19 cellular contexts compared by ENCODE assay signal in the genomic region with DNA sequence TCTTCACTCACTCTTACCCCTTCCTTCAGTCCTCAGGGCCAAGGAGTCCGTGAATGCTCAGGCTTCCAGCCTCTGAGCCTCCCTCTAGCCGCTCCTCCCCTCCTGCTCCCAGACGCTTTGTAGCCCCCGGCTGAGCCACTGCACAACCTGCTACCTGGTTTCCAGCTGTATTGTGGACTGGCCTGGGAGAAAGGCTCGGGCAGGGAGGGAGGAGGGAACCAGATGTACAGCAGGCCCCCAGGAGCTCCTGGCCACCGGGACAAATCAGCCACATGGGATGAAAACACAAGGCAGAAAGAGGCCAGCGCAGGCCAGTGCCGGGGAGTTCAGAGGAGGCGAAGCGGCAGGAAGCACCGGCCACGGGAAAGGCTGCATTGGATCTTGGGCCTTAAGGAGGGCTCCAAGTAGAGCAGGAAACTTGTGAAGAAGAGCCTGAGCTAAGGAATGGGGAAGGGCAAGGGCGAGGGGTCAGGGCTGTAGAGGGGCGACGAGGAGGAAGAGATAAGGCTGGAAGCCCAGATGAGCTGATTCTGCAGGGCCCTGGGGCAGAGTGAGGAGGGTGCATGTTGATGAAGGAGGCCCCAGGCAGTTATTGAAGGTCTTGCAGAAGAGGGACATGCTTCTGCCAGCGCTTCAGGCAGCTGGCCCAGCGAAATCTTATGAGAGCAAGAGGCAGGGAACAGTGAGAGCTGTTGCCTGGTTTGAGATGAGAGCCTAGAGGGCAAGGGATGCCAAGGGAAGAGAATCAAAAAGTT. TPM values are rescaled to one million over a fixed set of nuclear protein-coding genes. Genes with fewer than 3 reads are reported as not detected.
DNase-seq lines count a peak whose midpoint lies in the region; ATAC-seq, FAIRE-seq and TF ChIP-seq lines count a peak whose summit lies in the region.
"Had no signal": no experiment of that assay in that cellular context is flagged by ENCODE, and none has a peak within 500 bp of the region (broad histone marks: within the 10 kb centered on the region; RNA-seq: fewer than 3 reads in every experiment).

No MANE protein-coding gene starts in this region.

- H3K4me1 Mint-ChIP-seq in Caco-2 (ENCODE audit: low read depth, unreplicated experiment) (peaks cover 51% of the 10 kb centered on the region), neural crest cell (peaks cover 36% of the 10 kb centered on the region)

- H3K27ac ChIP-seq in BLaER1 (0 out of 2 replicates have a peak overlapping the region, but pooled peaks have one; percentile 14), H1 (ENCODE audit: low read depth, low read length) (no peak overlapping the region), OCI-LY7 (ENCODE audit: low read depth, low read length, poor library complexity, severe bottlenecking) (no peak overlapping the region), gastrocnemius medialis (no peak overlapping the region)
- H3K27ac ChIP-seq: A549 had no signal

- no peaks in the 10 kb centered on the region for H3K9me3 Mint-ChIP-seq in Caco-2 (ENCODE audit: unreplicated experiment)
- H3K9me3 Mint-ChIP-seq in neural crest cell = no peaks in the 10 kb centered on the region
- H3K9me3 Mint-ChIP-seq: CD8-positive, alpha-beta T cell had no signal

- H3K36me3 ChIP-seq in BLaER1 (no peaks in the 10 kb centered on the region), Caco-2 (ENCODE audit: control insufficient read depth, insufficient read depth, low read length) (no peaks in the 10 kb centered on the region), H1 (ENCODE audit: control insufficient read depth in 2 of 4, insufficient read depth in 4 of 4, low read length in 3 of 4) (no peaks in the 10 kb centered on the region), OCI-LY7 (ENCODE audit: insufficient read depth, low read length) (no peaks in the 10 kb centered on the region), gastrocnemius medialis (no peaks in the 10 kb centered on the region)
- H3K36me3 ChIP-seq: BE2C had no signal

- 0 out of 2 replicates have a peak overlapping the region, but pooled peaks have one; percentile 4 for H2AFZ ChIP-seq in H1 (ENCODE audit: low read length)
- no peak overlapping the region for H2AFZ ChIP-seq in OCI-LY7 (ENCODE audit: low read length)

- no peak for ATAC-seq in gastrocnemius medialis
- ATAC-seq: A549; CD8-positive, alpha-beta T cell; HCT116 had no signal

- no peak for TF ChIP-seq CTCF in Caco-2 (IDR thresholded peaks at IDR 0.05; ENCODE audit: insufficient read depth in 1 of 2, low read depth in 1 of 2, low read length in 1 of 2, severe bottlenecking in 1 of 2, unreplicated experiment in 1 of 2)
- TF ChIP-seq CTCF in H1 (IDR thresholded peaks at IDR 0.05; ENCODE audit: control extremely low read depth in 1 of 3, insufficient read depth in 1 of 3, low read depth in 1 of 3, low read length in 3 of 3) = no peak
- TF ChIP-seq CTCF in neural crest cell (conservative IDR thresholded peaks at IDR 0.05) = no peak
- no peak for TF ChIP-seq CTCF in OCI-LY7 (conservative IDR thresholded peaks at IDR 0.05; ENCODE audit: low read length)
- TF ChIP-seq CTCF in gastrocnemius medialis (IDR thresholded peaks at IDR 0.05 in 4 of 5, conservative IDR thresholded peaks at IDR 0.05 in 1 of 5) = no peak

- H3K9ac ChIP-seq in BLaER1 = no peak overlapping the region
- no peak overlapping the region for H3K9ac ChIP-seq in H1 (replicated peaks in 1 of 4; ENCODE audit: extremely low read depth in 1 of 4, low read depth in 3 of 4, low read length in 3 of 4)

- in situ Hi-C loops in gastrocnemius medialis (cut with MboI; ENCODE audit: low sequenced_read_pairs in 4 of 4) = loop anchor here in 2 of 4 donors (25.0 kb wide), 1 partner anchor 251 kb away; no protein-coding TSS in a partner anchor

- no TSS peak for BruUV-seq in Caco-2 (replicated peaks; lab: Mats Ljungman, UMichigan)
- BruUV-seq in OCI-LY7 (replicated peaks; lab: Mats Ljungman, UMichigan) = no TSS peak

- POLR2A ChIA-PET in Caco-2 (lab: Charles Lee) (interaction anchor here (0.5 kb wide), 1 partner anchor 703 kb away, joined by 3 read pairs; no protein-coding TSS in a partner anchor), H1 (lab: Charles Lee; ENCODE audit: partially characterized antibody) (no interaction called here), OCI-LY7 (lab: Charles Lee) (no interaction called here)

- H3K36me3 Mint-ChIP-seq in Caco-2 (ENCODE audit: insufficient read depth, unreplicated experiment) (peaks cover 19% of the 10 kb centered on the region), neural crest cell (ENCODE audit: low read depth) (no peaks in the 10 kb centered on the region)
- H3K36me3 Mint-ChIP-seq: CD14-positive monocyte; CD8-positive, alpha-beta T cell had no signal

- FAIRE-seq in H1 (lab: Jason Lieb, UNC) = no peak
- FAIRE-seq: A549, H54, HTR-8/SVneo had no signal

- H3K4me1 ChIP-seq in BLaER1 = peaks cover 54% of the 10 kb centered on the region
- H3K4me1 ChIP-seq in Caco-2 = peaks cover 49% of the 10 kb centered on the region
- H3K4me1 ChIP-seq in H1 (replicated peaks in 1 of 4; ENCODE audit: control insufficient read depth in 3 of 4, insufficient read depth in 4 of 4, low read length in 3 of 4) = peaks cover 4 to 22% (median 18%) of the 10 kb centered on the region in 4 experiments
- no peaks in the 10 kb centered on the region for H3K4me1 ChIP-seq in OCI-LY7 (ENCODE audit: insufficient read depth, low read length, poor library complexity, severe bottlenecking)
- H3K4me1 ChIP-seq in gastrocnemius medialis = peaks cover 0 to 6% of the 10 kb centered on the region in 2 donors
- H3K4me1 ChIP-seq: BE2C had no signal

- H3K27ac Mint-ChIP-seq in Caco-2 (ENCODE audit: unreplicated experiment) (peak overlapping the region; percentile 88), neural crest cell (ENCODE audit: unreplicated experiment) (peak overlapping the region; percentile 57)
- H3K27ac Mint-ChIP-seq: CD14-positive monocyte; CD8-positive, alpha-beta T cell had no signal

- peaks cover 20% of the 10 kb centered on the region for H3K27me3 ChIP-seq in BLaER1
- no peaks in the 10 kb centered on the region for H3K27me3 ChIP-seq in Caco-2 (replicated peaks; ENCODE audit: control insufficient read depth, insufficient read depth, low read length)
- peaks cover 0 to 30% (median 20%) of the 10 kb centered on the region in 4 experiments; a peak in 5 of 7 replicates for H3K27me3 ChIP-seq in H1 (replicated peaks in 1 of 4; ENCODE audit: control insufficient read depth in 3 of 4, extremely low read depth in 1 of 4, insufficient read depth in 3 of 4, low read length in 3 of 4)
- peaks cover 3 to 7% (median 5%) of the 10 kb centered on the region in 3 donors for H3K27me3 ChIP-seq in gastrocnemius medialis
- H3K27me3 ChIP-seq: BE2C had no signal

- H3K4ac ChIP-seq in H1 (replicated peaks; ENCODE audit: insufficient read length, low read depth, low read length) = no peak overlapping the region

- 78% methylated on average over 17 of the region's 17 CpGs; no CpG with 5 or more reads in 1 of the 2 experiments for WGBS in H1 (ENCODE audit: extremely low coverage in 1 of 2, insufficient coverage in 1 of 2, insufficient read length in 1 of 2, insufficient replicate concordance in 2 of 2, low coverage in 1 of 2, low lambda C conversion rate in 2 of 2, missing lambda C conversion rate in 1 of 2), 2 experiments

- no peaks in the 10 kb centered on the region for H3K9me2 ChIP-seq in OCI-LY7 (ENCODE audit: insufficient read depth, low read length)

- H3K23me2 ChIP-seq in H1 (ENCODE audit: low read depth, low read length) = peaks cover 2% of the 10 kb centered on the region

- H2AK5ac ChIP-seq in H1 (ENCODE audit: low read depth, low read length) = no peak overlapping the region

- no peak overlapping the region for H3K23ac ChIP-seq in H1 (ENCODE audit: insufficient read length)

- H3K4me2 ChIP-seq in BLaER1 (peak overlapping the region; percentile 31), H1 (ENCODE audit: insufficient read depth in 1 of 2, low read depth in 2 of 2, low read length in 2 of 2) (no peak overlapping the region), OCI-LY7 (ENCODE audit: low read length) (no peak overlapping the region)
- H3K4me2 ChIP-seq: A549 had no signal

- H3K56ac ChIP-seq in H1 (replicated peaks; ENCODE audit: insufficient read length, low read depth, low read length) = no peak overlapping the region

- peak overlapping the region; percentile 86 for H4K91ac ChIP-seq in H1 (replicated peaks; ENCODE audit: insufficient read length, low read length)

- CTCF ChIA-PET in Caco-2 (lab: Charles Lee) = interaction anchor here (0.8 kb wide), 1 partner anchor 9 kb away, joined by 3 read pairs; no protein-coding TSS in a partner anchor
- CTCF ChIA-PET in H1 (lab: Charles Lee; ENCODE audit: partially characterized antibody) = interaction anchor here (1.1 to 15.8 kb wide), 9 partner anchors 8 to 232 kb away, joined by 3 to 344 read pairs (median 18); a partner anchor contains a TSS
- CTCF ChIA-PET in OCI-LY7 (lab: Charles Lee; ENCODE audit: unreplicated experiment) = interaction anchor here (1.1 kb wide), 1 partner anchor 60 kb away, joined by 3 read pairs; no protein-coding TSS in a partner anchor

- H3K4me3 ChIP-seq in BLaER1 (no peak overlapping the region), Caco-2 (ENCODE audit: low read depth, low read length) (no peak overlapping the region), H1 (ENCODE audit: extremely low read depth in 1 of 4, insufficient read depth in 2 of 4, low read depth in 3 of 4, low read length in 4 of 4) (no peak overlapping the region), OCI-LY7 (ENCODE audit: low read depth, low read length, poor library complexity, severe bottlenecking) (no peak overlapping the region), gastrocnemius medialis (no peak overlapping the region)
- H3K4me3 ChIP-seq: A549 had no signal

- peak overlapping the region; percentile 31 for H3K4me3 Mint-ChIP-seq in Caco-2 (ENCODE audit: unreplicated experiment)
- no peak overlapping the region for H3K4me3 Mint-ChIP-seq in neural crest cell
- H3K4me3 Mint-ChIP-seq: CD8-positive, alpha-beta T cell had no signal

- no peak for TF ChIP-seq EP300 in H1 (IDR thresholded peaks at IDR 0.05; ENCODE audit: borderline replicate concordance in 1 of 2, low read depth in 2 of 2, low read length in 2 of 2)

- intact Hi-C loops in Caco-2 (cut with micrococcal nuclease; ENCODE audit: unreplicated experiment) = loop anchor here (10.0 kb wide), 1 partner anchor 238 kb away; no protein-coding TSS in a partner anchor
- intact Hi-C loops in OCI-LY7 (cut with micrococcal nuclease; ENCODE audit: unreplicated experiment) = no loop called here
- intact Hi-C loops in gastrocnemius medialis (cut with DNase I; ENCODE audit: low total_unique reads) = no loop called here

- peak overlapping the region; percentile 61; the same call in 1 of the 2 replicates for H2BK15ac ChIP-seq in H1 (ENCODE audit: low read length)

- H3K14ac ChIP-seq in H1 (ENCODE audit: insufficient read length) = no peak overlapping the region

- no peaks in the 10 kb centered on the region for H3K9me3 ChIP-seq in BLaER1
- no peaks in the 10 kb centered on the region for H3K9me3 ChIP-seq in Caco-2
- no peaks in the 10 kb centered on the region for H3K9me3 ChIP-seq in H1 (ENCODE audit: insufficient read depth in 2 of 2, low read depth in 1 of 2, low read length in 1 of 2)
- no peaks in the 10 kb centered on the region for H3K9me3 ChIP-seq in OCI-LY7 (ENCODE audit: low read length)
- H3K9me3 ChIP-seq in gastrocnemius medialis = no peaks in the 10 kb centered on the region
- H3K9me3 ChIP-seq: A549, BE2C had no signal

- no peak for TF ChIP-seq RAD21 in H1 (IDR thresholded peaks at IDR 0.05 in 1 of 2, conservative IDR thresholded peaks at IDR 0.05 in 1 of 2; ENCODE audit: low read depth in 2 of 2, low read length in 2 of 2)

- TF ChIP-seq POLR2A in H1 (IDR thresholded peaks at IDR 0.05; ENCODE audit: control extremely low read depth in 1 of 2, low read depth in 2 of 2, low read length in 2 of 2) (no peak), gastrocnemius medialis (IDR thresholded peaks at IDR 0.05) (no peak)

- H3K27me3 Mint-ChIP-seq in Caco-2 (ENCODE audit: insufficient read depth, unreplicated experiment) (no peaks in the 10 kb centered on the region), neural crest cell (ENCODE audit: low read depth) (peaks cover 60% of the 10 kb centered on the region)

- H3K18ac ChIP-seq in H1 (ENCODE audit: extremely low read depth, low read length) = no peak overlapping the region; the same call in 1 of the 2 replicates

- H2BK5ac ChIP-seq in H1 (ENCODE audit: low read depth, low read length) = peak overlapping the region; percentile 44; the same call in 1 of the 2 replicates

- H2BK20ac ChIP-seq in H1 (ENCODE audit: low read length) = no peak overlapping the region

- no peak overlapping the region for H4K5ac ChIP-seq in H1 (ENCODE audit: insufficient read length, low read depth, low read length)

- no peaks in the 10 kb centered on the region for H3K79me1 ChIP-seq in H1 (ENCODE audit: low read depth, low read length)

- H4K20me1 ChIP-seq in BLaER1 = no peaks in the 10 kb centered on the region
- no peaks in the 10 kb centered on the region for H4K20me1 ChIP-seq in H1 (replicated peaks in 1 of 2; ENCODE audit: control insufficient read depth in 1 of 2, insufficient read depth in 2 of 2, low read length in 2 of 2)
- H4K20me1 ChIP-seq in OCI-LY7 (ENCODE audit: insufficient read depth, low read length) = no peaks in the 10 kb centered on the region

- H2BK120ac ChIP-seq in H1 (replicated peaks; ENCODE audit: low read depth, low read length) = peak overlapping the region; percentile 86

- peak overlapping the region; percentile 29 for H4K8ac ChIP-seq in H1 (ENCODE audit: extremely low read depth, insufficient read depth, low read length)

- 0 out of 2 replicates have a peak overlapping the region, but pooled peaks have one; percentile 60 for H2BK12ac ChIP-seq in H1 (ENCODE audit: low read depth, low read length)

- DNase-seq in Caco-2 (peak in 1 of 2 experiments; percentile 63), H1 (ENCODE audit: low read depth in 1 of 2, low spot score in 2 of 2) (no peak), neural crest cell (ENCODE audit: low read depth, low spot score) (no peak), NCI-H2196 treated with DMSO at 0.1 percent for 48 hours (lab: John Stamatoyannopoulos, UW; ENCODE audit: unreplicated experiment) (no peak), OCI-LY7 (ENCODE audit: low spot score) (no peak), NCI-H1092 treated with DMSO at 0.1 percent for 48 hours (lab: John Stamatoyannopoulos, UW) (no peak), gastrocnemius medialis (no peak)
- DNase-seq: BE2C; CD8-positive, alpha-beta T cell; COR-L47; DND-41; GF-D8 had no signal

- H3K79me2 ChIP-seq in H1 (ENCODE audit: control insufficient read depth in 1 of 2, insufficient read depth in 2 of 2, low read length in 2 of 2) (no peaks in the 10 kb centered on the region), OCI-LY7 (ENCODE audit: insufficient read depth, low read depth, low read length) (no peaks in the 10 kb centered on the region)

RNA-seq across cellular contexts. Expression of a gene that starts 14.3 kb away (rescaled TPM):
- total RNA-seq in Caco-2 (2022) (not detected in 2 replicates), neural crest cell (not detected in 2 replicates), OCI-LY7 (2022) (not detected in 2 replicates), gastrocnemius medialis (1 to 10 TPM in 1 of 4 donors, under 1 TPM in 1, not detected in 2; 0.46 to 1.1 TPM)
- not detected in 2 replicates for total RNA-seq in H1 (2021; fragmentation: NEBNext Ultra II Directional; extraction: Animal tissue kit (Norgen Biotek cat#: 25700))
- 0.03 TPM in 1 of 2 replicates, not detected in the other for polyA plus RNA-seq in H1 (2011; rRNA removed)
- not detected for polyA plus RNA-seq in H1 (2011; cell fraction: cytosol; rRNA removed)
- polyA plus RNA-seq in H1 (2011; cell fraction: nucleus; rRNA removed) = not detected
- polyA plus RNA-seq in H1 (2012, experiment 1 of 2) = 0.12 TPM in 1 of 4 replicates, not detected in the others
- polyA plus RNA-seq in H1 (2012, experiment 2 of 2) = not detected
- 0.02 TPM for polyA plus RNA-seq in H1 (2013, experiment 1 of 2)
- polyA plus RNA-seq in H1 (2013, experiment 2 of 2) = 0.02 TPM
- not detected in 2 replicates for polyA minus RNA-seq in H1 (2011; rRNA and poly(A)+ RNA removed)
- polyA minus RNA-seq in H1 (2011; cell fraction: cytosol; rRNA and poly(A)+ RNA removed) = not detected
- polyA minus RNA-seq in H1 (2011; cell fraction: nucleus; rRNA and poly(A)+ RNA removed) = not detected
- not detected in 2 replicates for total RNA-seq in OCI-LY7 (2014; rRNA removed; shearing (Covaris generic))
- total RNA-seq: CD8-positive, alpha-beta T cell had no signal
- polyA plus RNA-seq: A549, AG04450, CD14-positive monocyte had no signal

RNA-seq across cellular contexts. Expression of a gene that starts 32.8 kb away (rescaled TPM):
- total RNA-seq in Caco-2 (2022) = 0.09 and 0.16 TPM in 2 replicates
- 0.37 and 0.40 TPM in 2 replicates for total RNA-seq in H1 (2021; fragmentation: NEBNext Ultra II Directional; extraction: Animal tissue kit (Norgen Biotek cat#: 25700))
- 0.15 and 0.17 TPM in 2 replicates for polyA plus RNA-seq in H1 (2011; rRNA removed)
- 0.08 TPM for polyA plus RNA-seq in H1 (2011; cell fraction: cytosol; rRNA removed)
- polyA plus RNA-seq in H1 (2011; cell fraction: nucleus; rRNA removed) = 0.19 TPM
- polyA plus RNA-seq in H1 (2012, experiment 1 of 2) = 0.11 to 0.16 TPM (median 0.16 TPM) in 3 of 4 replicates, not detected in the other
- polyA plus RNA-seq in H1 (2012, experiment 2 of 2) = 0.07 TPM
- polyA plus RNA-seq in H1 (2013, experiment 1 of 2) = 0.34 TPM
- polyA plus RNA-seq in H1 (2013, experiment 2 of 2) = 0.42 TPM
- 0.17 and 0.32 TPM in 2 replicates for polyA minus RNA-seq in H1 (2011; rRNA and poly(A)+ RNA removed)
- not detected for polyA minus RNA-seq in H1 (2011; cell fraction: cytosol; rRNA and poly(A)+ RNA removed)
- 0.10 TPM for polyA minus RNA-seq in H1 (2011; cell fraction: nucleus; rRNA and poly(A)+ RNA removed)
- total RNA-seq in neural crest cell = not detected in 2 replicates
- not detected in 2 replicates for total RNA-seq in OCI-LY7 (2014; rRNA removed; shearing (Covaris generic))
- total RNA-seq in OCI-LY7 (2022) = not detected in 2 replicates
- total RNA-seq in gastrocnemius medialis = under 1 TPM in 1 of 4 donors, not detected in 3; 0.05 TPM
- total RNA-seq: CD8-positive, alpha-beta T cell had no signal
- polyA plus RNA-seq: CD14-positive monocyte had no signal
